In genomic region chr16:84583995-84584394, GRCh38 we compare ENCODE assay signal across 17 cellular contexts. TPM values are rescaled to one million over a fixed set of nuclear protein-coding genes. Genes with fewer than 3 reads are reported as not detected.
DNase-seq lines count a peak whose midpoint lies in the region; ATAC-seq and TF ChIP-seq lines count a peak whose summit lies in the region.
"Had no signal": no experiment of that assay in that cellular context is flagged by ENCODE, and none has a peak within 500 bp of the region (broad histone marks: within the 10 kb centered on the region; RNA-seq: fewer than 3 reads in every experiment).

No MANE protein-coding gene starts in this region.

- H3K9me3 Mint-ChIP-seq in CD4-positive, alpha-beta memory T cell: no peaks in the 10 kb centered on the region
- no peaks in the 10 kb centered on the region for H3K9me3 Mint-ChIP-seq in CD4-positive, alpha-beta T cell
- H3K9me3 Mint-ChIP-seq: central memory CD8-positive, alpha-beta T cell had no signal

- TF ChIP-seq CTCF in mammary epithelial cell (conservative IDR thresholded peaks at IDR 0.05 in 1 of 2, IDR thresholded peaks at IDR 0.05 in 1 of 2; ENCODE audit: extremely low read depth in 1 of 2, insufficient read depth in 1 of 2, low read depth in 1 of 2, low read length in 2 of 2): no peak
- no peak for TF ChIP-seq CTCF in CD4-positive, alpha-beta T cell (IDR thresholded peaks at IDR 0.05)

- H3K9me3 ChIP-seq in CD4-positive, alpha-beta memory T cell (ENCODE audit: control insufficient read depth in 1 of 2, low read length in 2 of 2): no peaks in the 10 kb centered on the region
- H3K9me3 ChIP-seq in mammary epithelial cell (replicated peaks; ENCODE audit: insufficient read depth, low read length): no peaks in the 10 kb centered on the region
- no peaks in the 10 kb centered on the region for H3K9me3 ChIP-seq in CD4-positive, alpha-beta T cell (ENCODE audit: control insufficient read depth, low read length)

- POLR2A ChIA-PET in CD4-positive, alpha-beta memory T cell (lab: Charles Lee; ENCODE audit: partially characterized antibody): interaction anchor here (1.0 to 2.9 kb wide), 5 partner anchors 10 to 70 kb away, joined by 3 to 10 read pairs (median 3); no protein-coding TSS in a partner anchor
- POLR2A ChIA-PET in CD4-positive, alpha-beta T cell (lab: Charles Lee): interaction anchor here (1.0 to 2.8 kb wide), 2 partner anchors 10 to 16 kb away, joined by 5 to 11 read pairs; no protein-coding TSS in a partner anchor

- dilution Hi-C loops in mammary epithelial cell (cut with HindIII; ENCODE audit: low sequenced_read_pairs): loop anchor here (5.0 kb wide), 1 partner anchor 37 kb away; no protein-coding TSS in a partner anchor

- H3K36me3 Mint-ChIP-seq in CD4-positive, alpha-beta memory T cell: peaks cover 14 to 69% of the 10 kb centered on the region in 2 donors
- peaks cover 82% of the 10 kb centered on the region for H3K36me3 Mint-ChIP-seq in CD4-positive, alpha-beta T cell (ENCODE audit: low read depth)

- H3K4me2 ChIP-seq in mammary epithelial cell (ENCODE audit: insufficient read depth, low read depth, low read length): no peak overlapping the region

- H3K27ac ChIP-seq in CD4-positive, alpha-beta memory T cell (ENCODE audit: low read depth, low read length): no peak overlapping the region
- H3K27ac ChIP-seq in mammary epithelial cell (ENCODE audit: insufficient read depth, low read depth, low read length): no peak overlapping the region
- no peak overlapping the region for H3K27ac ChIP-seq in CD4-positive, alpha-beta T cell (ENCODE audit: low read depth, low read length)

- in situ Hi-C loops in mammary epithelial cell (cut with MboI; ENCODE audit: low sequenced_read_pairs in 2 of 2): no loop called here

- WGBS in mammary epithelial cell (ENCODE audit: low coverage, missing lambda C conversion rate): 44% methylated on average over 15 of the region's 15 CpGs

- BruUV-seq in mammary epithelial cell (replicated peaks; lab: Mats Ljungman, UMichigan): no TSS peak

- no peak for ATAC-seq in CD4-positive, alpha-beta T cell (ENCODE audit: poor library complexity)
- ATAC-seq in GM21528 (IDR thresholded peaks at IDR 0.05; ENCODE audit: low FRiP score, unreplicated experiment): no peak
- ATAC-seq: activated CD4-positive, alpha-beta T cell treated with anti-CD3 and anti-CD28 coated beads for 36 hours; left colon had no signal

- CTCF ChIA-PET in CD4-positive, alpha-beta memory T cell (lab: Charles Lee; ENCODE audit: partially characterized antibody): interaction anchor here (1.1 to 1.5 kb wide), 3 partner anchors 10 to 39 kb away, joined by 3 to 7 read pairs (median 4); no protein-coding TSS in a partner anchor
- CTCF ChIA-PET in mammary epithelial cell (lab: Charles Lee; ENCODE audit: low non-redundant PET): no interaction called here
- CTCF ChIA-PET in CD4-positive, alpha-beta T cell (lab: Charles Lee): interaction anchor here (2.1 kb wide), 1 partner anchor 38 kb away, joined by 6 read pairs; no protein-coding TSS in a partner anchor

- H3K4me3 Mint-ChIP-seq in CD4-positive, alpha-beta memory T cell: no peak overlapping the region
- H3K4me3 Mint-ChIP-seq in CD4-positive, alpha-beta T cell: no peak overlapping the region
- H3K4me3 Mint-ChIP-seq: activated CD4-positive, alpha-beta T cell treated with anti-CD3 and anti-CD28 coated beads for 36 hours; central memory CD8-positive, alpha-beta T cell had no signal

- no peak overlapping the region for H2AFZ ChIP-seq in mammary epithelial cell (ENCODE audit: low read depth, low read length)

- no peak overlapping the region for H3K9ac ChIP-seq in mammary epithelial cell (ENCODE audit: insufficient read depth, low read length)

- H3K4me1 ChIP-seq in CD4-positive, alpha-beta memory T cell (ENCODE audit: insufficient read depth, low read length): peaks cover 31% of the 10 kb centered on the region
- H3K4me1 ChIP-seq in mammary epithelial cell (ENCODE audit: insufficient read depth, low read length): no peaks in the 10 kb centered on the region

- no peaks in the 10 kb centered on the region for H3K27me3 ChIP-seq in CD4-positive, alpha-beta memory T cell (ENCODE audit: insufficient read depth, low read length)
- H3K27me3 ChIP-seq in mammary epithelial cell (ENCODE audit: insufficient read depth, low read length): no peaks in the 10 kb centered on the region
- no peaks in the 10 kb centered on the region for H3K27me3 ChIP-seq in CD4-positive, alpha-beta T cell (ENCODE audit: control insufficient read depth, insufficient read depth, low read length)

- peaks cover 26 to 64% (median 41%) of the 10 kb centered on the region in 4 donors for H3K4me1 Mint-ChIP-seq in CD4-positive, alpha-beta memory T cell
- H3K4me1 Mint-ChIP-seq in CD4-positive, alpha-beta T cell (ENCODE audit: low read depth): peaks cover 52% of the 10 kb centered on the region

- intact Hi-C loops in CD4-positive, alpha-beta memory T cell (cut with micrococcal nuclease): no loop called here
- intact Hi-C loops in mammary epithelial cell (cut with micrococcal nuclease): no loop called here
- intact Hi-C loops in CD4-positive, alpha-beta T cell (cut with DNase I, micrococcal nuclease): loop anchor here (5.0 kb wide), 1 partner anchor 33 kb away; the partner anchor contains the start of gene COTL1 (in 2 of the 2)

- H3K27me3 Mint-ChIP-seq in CD4-positive, alpha-beta memory T cell: no peaks in the 10 kb centered on the region
- H3K27me3 Mint-ChIP-seq in CD4-positive, alpha-beta T cell: no peaks in the 10 kb centered on the region
- H3K27me3 Mint-ChIP-seq: activated CD4-positive, alpha-beta T cell treated with anti-CD3 and anti-CD28 coated beads for 36 hours; central memory CD8-positive, alpha-beta T cell had no signal

- H3K27ac Mint-ChIP-seq in CD4-positive, alpha-beta memory T cell: peak overlapping the region in 5 of 7 donors; percentile 12 to 57 (median 37)
- H3K27ac Mint-ChIP-seq in CD4-positive, alpha-beta T cell: no peak overlapping the region
- H3K27ac Mint-ChIP-seq: activated CD4-positive, alpha-beta T cell treated with anti-CD3 and anti-CD28 coated beads for 36 hours had no signal

- DNase-seq in CD4-positive, alpha-beta memory T cell: no peak
- DNase-seq in anterior cingulate cortex (lab: John Stamatoyannopoulos, UW) (peak in 50 of 58 donors; percentile 20 to 80 (median 57)), midbrain (lab: John Stamatoyannopoulos, UW) (peak; percentile 60), putamen (ENCODE audit: low spot score) (peak; percentile 64), mammary epithelial cell (no peak)
- no peak for DNase-seq in CD4-positive, alpha-beta T cell
- DNase-seq in NK-92 treated with Interleukin-12 subunit alpha and Interleukin-12 subunit beta, amount 100 ng/mL, for 24 hours (lab: John Stamatoyannopoulos, UW): no peak
- DNase-seq: activated CD4-positive, alpha-beta T cell treated with anti-CD3 and anti-CD28 coated beads for 36 hours; activated gamma-delta T cell; effector CD4-positive, alpha-beta T cell; Kasumi-1; left colon; NCI-H1048; NCI-H2029; stimulated activated CD4-positive, alpha-beta T cell treated with anti-CD3 and anti-CD28 coated beads, Interleukin-4, amount 100 ng/mL, for 4 hours had no signal

- H3K36me3 ChIP-seq in CD4-positive, alpha-beta memory T cell (ENCODE audit: insufficient read depth, low read length): peaks cover 43% of the 10 kb centered on the region
- peaks cover 9% of the 10 kb centered on the region for H3K36me3 ChIP-seq in mammary epithelial cell (ENCODE audit: insufficient read depth, low read length)

- H3K4me3 ChIP-seq in CD4-positive, alpha-beta memory T cell (ENCODE audit: low read length in 2 of 2): no peak overlapping the region
- H3K4me3 ChIP-seq in mammary epithelial cell (replicated peaks in 1 of 3; ENCODE audit: insufficient read depth in 1 of 3, low read depth in 2 of 3, low read length in 3 of 3): no peak overlapping the region

- peaks cover 74% of the 10 kb centered on the region for H3K79me2 ChIP-seq in mammary epithelial cell (ENCODE audit: insufficient read depth, low read length)

- no peaks in the 10 kb centered on the region for H4K20me1 ChIP-seq in mammary epithelial cell (ENCODE audit: insufficient read depth, low read length)

RNA-seq across cellular contexts. Expression of gene COTL1, which starts 33.9 kb away (rescaled TPM):
- total RNA-seq in CD4-positive, alpha-beta memory T cell: 100 to 1,000 TPM; 181 to 186 TPM
- polyA plus RNA-seq in CD4-positive, alpha-beta memory T cell: 100 to 1,000 TPM; 589 to 683 TPM
- total RNA-seq in mammary epithelial cell: 100 to 1,000 TPM in 1 of 2 donors, 10 to 100 TPM in 1; 79.2 to 202 TPM
- polyA plus RNA-seq in mammary epithelial cell: 190 TPM
- polyA minus RNA-seq in mammary epithelial cell: 217 TPM
- total RNA-seq in CD4-positive, alpha-beta T cell: 100 to 1,000 TPM; 179 to 181 TPM

Comparison
In these comparisons a context has a peak if more than half of its experiments do, and no peak if none do; other contexts are left out.
1. DNase-seq: peak in anterior cingulate cortex (50 of 58), midbrain (single experiment) and putamen (single experiment); none in CD4-positive, alpha-beta memory T cell (0 of 5), mammary epithelial cell (single experiment), CD4-positive, alpha-beta T cell (0 of 10) and NK-92 treated with Interleukin-12 subunit alpha and Interleukin-12 subunit beta, amount 100 ng/mL, for 24 hours (single experiment).
2. intact Hi-C loops: an anchor here in CD4-positive, alpha-beta T cell (5.0 kb wide); none called in CD4-positive, alpha-beta memory T cell and mammary epithelial cell.